In genomic region chr19:6279620-6279930, GRCh38 we compare ENCODE assay signal across 9 cellular contexts. TPM values are rescaled to one million over a fixed set of nuclear protein-coding genes. Genes with fewer than 3 reads are reported as not detected.
DNase-seq lines count a peak whose midpoint lies in the region; ATAC-seq and TF ChIP-seq lines count a peak whose summit lies in the region.
"Had no signal": no experiment of that assay in that cellular context is flagged by ENCODE, and none has a peak within 500 bp of the region (broad histone marks: within the 10 kb centered on the region; RNA-seq: fewer than 3 reads in every experiment).

No MANE protein-coding gene starts in this region.

- peak; percentile 12 to 15 for ATAC-seq in CD4-positive, CD25-positive, alpha-beta regulatory T cell (ENCODE audit: low read depth in 2 of 2)
- ATAC-seq in GM23338 = no peak

- CTCF ChIA-PET in RWPE1 (lab: Yijun Ruan, JAX) = no interaction called here

- H3K9me3 ChIP-seq in CD4-positive, CD25-positive, alpha-beta regulatory T cell (ENCODE audit: control insufficient read depth in 2 of 2, low read length in 2 of 2) = no peaks in the 10 kb centered on the region
- no peaks in the 10 kb centered on the region for H3K9me3 ChIP-seq in iPS DF 6.9 (ENCODE audit: control insufficient read depth, insufficient read depth, low read length)

- H3K36me3 ChIP-seq in CD4-positive, CD25-positive, alpha-beta regulatory T cell (ENCODE audit: control insufficient read depth, insufficient read depth, low read length) = no peaks in the 10 kb centered on the region
- H3K36me3 ChIP-seq in GM23338 (ENCODE audit: insufficient read depth) = no peaks in the 10 kb centered on the region
- H3K36me3 ChIP-seq in iPS DF 6.9 (ENCODE audit: control insufficient read depth, insufficient read depth, low read length) = no peaks in the 10 kb centered on the region

- peak overlapping the region; percentile 89; the same call in 1 of the 2 replicates for H3K4me2 ChIP-seq in GM23338

- TF ChIP-seq CTCF in GM23338 (conservative IDR thresholded peaks at IDR 0.05; ENCODE audit: low read depth in 2 of 2) (no peak), RWPE1 (conservative IDR thresholded peaks at IDR 0.05; ENCODE audit: low read depth) (no peak)

- H2AFZ ChIP-seq in GM23338 = no peak overlapping the region

- H3K9me2 ChIP-seq in GM23338 (ENCODE audit: insufficient read depth) = 0 out of 2 replicates have a peak, but pooled peaks cover 4% of the 10 kb centered on the region

- H3K27ac Mint-ChIP-seq in CD4-positive, CD25-positive, alpha-beta regulatory T cell = no peak overlapping the region
- H3K27ac Mint-ChIP-seq in GM23338 = no peak overlapping the region

- peaks cover 28% of the 10 kb centered on the region for H4K20me1 ChIP-seq in GM23338 (replicated peaks; ENCODE audit: insufficient read depth)

- peak overlapping the region; percentile 68 for H3K27ac ChIP-seq in CD4-positive, CD25-positive, alpha-beta regulatory T cell (ENCODE audit: insufficient read depth, low read length, poor library complexity, severe bottlenecking)
- H3K27ac ChIP-seq in GM23338 (ENCODE audit: low read depth) (no peak overlapping the region), RWPE1 (peak overlapping the region; percentile 100), iPS DF 6.9 (ENCODE audit: low read length) (no peak overlapping the region), substantia nigra (ENCODE audit: low read depth, low read length, poor library complexity, severe bottlenecking) (peak overlapping the region; percentile 66), caudate nucleus (ENCODE audit: low read depth, low read length) (no peak overlapping the region)

- H3K4me1 Mint-ChIP-seq in CD4-positive, CD25-positive, alpha-beta regulatory T cell = peaks cover 6 to 45% (median 27%) of the 10 kb centered on the region in 4 donors
- peaks cover 44% of the 10 kb centered on the region for H3K4me1 Mint-ChIP-seq in GM23338

- peaks cover 27% of the 10 kb centered on the region for H3K4me1 ChIP-seq in CD4-positive, CD25-positive, alpha-beta regulatory T cell (ENCODE audit: control insufficient read depth, insufficient read depth, low read length, poor library complexity, severe bottlenecking)
- H3K4me1 ChIP-seq in GM23338 (ENCODE audit: insufficient read depth) = peaks cover 29% of the 10 kb centered on the region
- H3K4me1 ChIP-seq in iPS DF 6.9 (ENCODE audit: control insufficient read depth, insufficient read depth, low read length) = peaks cover 5% of the 10 kb centered on the region

- H3K4me3 ChIP-seq in CD4-positive, CD25-positive, alpha-beta regulatory T cell (ENCODE audit: low read depth, low read length) = no peak overlapping the region
- H3K4me3 ChIP-seq in GM23338 (peak overlapping the region; percentile 83), iPS DF 6.9 (ENCODE audit: low read length) (peak overlapping the region; percentile 71)

- no peaks in the 10 kb centered on the region for H3K27me3 ChIP-seq in CD4-positive, CD25-positive, alpha-beta regulatory T cell (ENCODE audit: control insufficient read depth, insufficient read depth, low read length)
- no peaks in the 10 kb centered on the region for H3K27me3 ChIP-seq in GM23338 (ENCODE audit: insufficient read depth)
- no peaks in the 10 kb centered on the region for H3K27me3 ChIP-seq in iPS DF 6.9 (ENCODE audit: control insufficient read depth, insufficient read depth, low read length)

- H3K4me3 Mint-ChIP-seq in CD4-positive, CD25-positive, alpha-beta regulatory T cell = peak overlapping the region in 2 of 4 donors; percentile 58 to 73
- H3K4me3 Mint-ChIP-seq in GM23338 = peak overlapping the region; percentile 45; the same call in 1 of the 3 replicates

- no peaks in the 10 kb centered on the region for H3K36me3 Mint-ChIP-seq in CD4-positive, CD25-positive, alpha-beta regulatory T cell
- H3K36me3 Mint-ChIP-seq in GM23338 (ENCODE audit: low read depth) = peaks cover 10% of the 10 kb centered on the region; the same call in 2 of the 3 replicates

- no peaks in the 10 kb centered on the region for H3K27me3 Mint-ChIP-seq in CD4-positive, CD25-positive, alpha-beta regulatory T cell
- peaks cover 18% of the 10 kb centered on the region for H3K27me3 Mint-ChIP-seq in GM23338 (ENCODE audit: insufficient read depth, low read depth, poor library complexity)

- DNase-seq in CD4-positive, CD25-positive, alpha-beta regulatory T cell = no peak
- no peak for DNase-seq in GM23338 (ENCODE audit: low spot score)
- DNase-seq in RWPE1 (ENCODE audit: low spot score) = no peak
- no peak for DNase-seq in iPS DF 6.9 (ENCODE audit: low read depth, low spot score)
- DNase-seq in substantia nigra (lab: John Stamatoyannopoulos, UW) = no peak
- no peak for DNase-seq in caudate nucleus (lab: John Stamatoyannopoulos, UW)
- no peak for DNase-seq in NCI-H82 treated with DMSO at 0.1 percent for 48 hours (lab: John Stamatoyannopoulos, UW; ENCODE audit: unreplicated experiment)
- no peak for DNase-seq in NK-92 (lab: John Stamatoyannopoulos, UW; ENCODE audit: unreplicated experiment)

- POLR2A ChIA-PET in RWPE1 (lab: Yijun Ruan, JAX; ENCODE audit: low non-redundant PET) = no interaction called here

- no peaks in the 10 kb centered on the region for H3K9me3 Mint-ChIP-seq in CD4-positive, CD25-positive, alpha-beta regulatory T cell
- peaks cover 25% of the 10 kb centered on the region for H3K9me3 Mint-ChIP-seq in GM23338

- WGBS in iPS DF 6.9 (ENCODE audit: insufficient coverage, insufficient read length) = no CpG with 5 or more reads among the region's 59 CpGs

- H3F3A ChIP-seq in GM23338 (replicated peaks; ENCODE audit: low read depth) = no peaks in the 10 kb centered on the region

- peaks cover 48% of the 10 kb centered on the region for H3K79me2 ChIP-seq in GM23338 (replicated peaks; ENCODE audit: insufficient read depth)

TF ChIP-seq in GM23338, 12 proteins besides CTCF, POLR2A, EP300 and RAD21 (continues in another document):
- TF ChIP-seq ZNF462 (CRISPR knock-in tag; IDR thresholded peaks at IDR 0.05) = no peak

RNA-seq across cellular contexts. Expression of gene MLLT1, which starts 0.2 kb away (rescaled TPM):
- total RNA-seq in CD4-positive, CD25-positive, alpha-beta regulatory T cell = 35.6 TPM
- under 1 TPM; 0.45 to 0.79 (median 0.58) TPM for polyA plus RNA-seq in CD4-positive, CD25-positive, alpha-beta regulatory T cell
- total RNA-seq in GM23338 (2014; rRNA removed; shearing (Covaris generic)) = 15.4 and 23.4 TPM in 2 replicates
- polyA plus RNA-seq in GM23338 (2016; fragmentation: Nextera tagmentation; extraction: Ambion mirVana) = 17.8 and 19.9 TPM in 2 replicates

RNA-seq across cellular contexts. Expression of gene ACER1, which starts 53.8 kb away (rescaled TPM):
- total RNA-seq in CD4-positive, CD25-positive, alpha-beta regulatory T cell = 0.54 TPM
- 1 to 10 TPM in 2 of 4 donors, under 1 TPM in 2; 0.57 to 3.4 (median 1.3) TPM for polyA plus RNA-seq in CD4-positive, CD25-positive, alpha-beta regulatory T cell
- total RNA-seq in GM23338 (2014; rRNA removed; shearing (Covaris generic)) = not detected in 2 replicates
- polyA plus RNA-seq in GM23338 (2016; fragmentation: Nextera tagmentation; extraction: Ambion mirVana) = not detected in 2 replicates
- total RNA-seq: renal cortical epithelial cell had no signal

Comparison
In these comparisons a context has a peak if more than half of its experiments do, and no peak if none do; other contexts are left out.
1. H3K27ac ChIP-seq: peak in CD4-positive, CD25-positive, alpha-beta regulatory T cell (single experiment), RWPE1 (single experiment) and substantia nigra (single experiment); none in GM23338 (single experiment), iPS DF 6.9 (single experiment) and caudate nucleus (single experiment).